Comparison of ENCODE assay signal across 8 cellular contexts in genomic region chr6:26020983-26021349, GRCh38. TPM values are rescaled to one million over a fixed set of nuclear protein-coding genes. Genes with fewer than 3 reads are reported as not detected.
DNase-seq lines count a peak whose midpoint lies in the region; ATAC-seq and TF ChIP-seq lines count a peak whose summit lies in the region.

No MANE protein-coding gene starts in this region.

- peaks cover 2 to 8% of the 10 kb centered on the region in 2 donors for H3K36me3 Mint-ChIP-seq in stimulated activated naive B cell treated with anti-CD40 and anti-IgM and Interleukin-4, amounts not matched to agents 10 μg/mL and 1 μg/mL and 100 μg/mL, for 72 hours

- peak; percentile 2 for ATAC-seq in GM19043 (IDR thresholded peaks at IDR 0.05; ENCODE audit: low read depth, unreplicated experiment)
- ATAC-seq in HG03442 (IDR thresholded peaks at IDR 0.05; ENCODE audit: unreplicated experiment) = peak; percentile 18
- ATAC-seq in lung (ENCODE audit: insufficient read depth, low FRiP score) = no peak
- ATAC-seq in stimulated activated naive B cell treated with anti-CD40 and anti-IgM and Interleukin-4, amounts not matched to agents 10 μg/mL and 1 μg/mL and 100 μg/mL, for 72 hours (replicated peaks) = peak; percentile 10 to 15

- WGBS in lung, 2 donors = 0% methylated on average over 23 of the region's 23 CpGs

- TF ChIP-seq CTCF in AG04450 (IDR thresholded peaks at IDR 0.05; ENCODE audit: low read depth, low read length) (no peak), WERI-Rb-1 (IDR thresholded peaks at IDR 0.05; ENCODE audit: low read depth, low read length) (no peak), dorsolateral prefrontal cortex (IDR thresholded peaks at IDR 0.05 in 54 of 56, conservative IDR thresholded peaks at IDR 0.05 in 2 of 56; ENCODE audit: low read depth in 1 of 56, partially characterized antibody in 56 of 56) (no peak), lung (IDR thresholded peaks at IDR 0.05; ENCODE audit: control extremely low read depth, extremely low read depth) (no peak)

- peaks cover 26 to 35% of the 10 kb centered on the region in 2 donors for H3K4me1 Mint-ChIP-seq in stimulated activated naive B cell treated with anti-CD40 and anti-IgM and Interleukin-4, amounts not matched to agents 10 μg/mL and 1 μg/mL and 100 μg/mL, for 72 hours

- peaks cover 3 to 6% of the 10 kb centered on the region in 2 donors for H3K9me3 Mint-ChIP-seq in stimulated activated naive B cell treated with anti-CD40 and anti-IgM and Interleukin-4, amounts not matched to agents 10 μg/mL and 1 μg/mL and 100 μg/mL, for 72 hours

- no peaks in the 10 kb centered on the region; the same call in 1 of the 2 replicates for H3K9me3 ChIP-seq in AG04450 (ENCODE audit: control insufficient read depth, insufficient read depth, low read length)
- H3K9me3 ChIP-seq in WERI-Rb-1 (ENCODE audit: severe bottlenecking) = peaks cover 3% of the 10 kb centered on the region
- no peaks in the 10 kb centered on the region for H3K9me3 ChIP-seq in lung (ENCODE audit: control insufficient read depth in 2 of 2, insufficient read depth in 1 of 2, low read length in 1 of 2)

- no peak for DNase-seq in AG04450 (ENCODE audit: low read depth, low spot score)
- peak; percentile 76 for DNase-seq in WERI-Rb-1
- DNase-seq in dorsolateral prefrontal cortex = peak in 3 of 10 donors; percentile 23 to 49 (median 47)
- DNase-seq in lung (ENCODE audit: low spot score) = peak; percentile 53
- peak; percentile 61 for DNase-seq in stimulated activated naive B cell treated with anti-CD40 and anti-IgM and Interleukin-4, amounts not matched to agents 10 μg/mL and 1 μg/mL and 100 μg/mL, for 72 hours
- no peak for DNase-seq in AG20443 (ENCODE audit: low spot score)

- H3K4me3 Mint-ChIP-seq in stimulated activated naive B cell treated with anti-CD40 and anti-IgM and Interleukin-4, amounts not matched to agents 10 μg/mL and 1 μg/mL and 100 μg/mL, for 72 hours = peak overlapping the region; percentile 88 to 99

- POLR2A ChIA-PET in AG04450 (lab: Yijun Ruan, JAX) = interaction anchor here (0.6 to 4.0 kb wide), 20 partner anchors 10 to 1872 kb away, joined by 3 to 91 read pairs (median 5); a partner anchor contains a TSS

- CTCF ChIA-PET in AG04450 (lab: Charles Lee) = interaction anchor here (0.6 to 2.7 kb wide), 3 partner anchors 18 to 1107 kb away, joined by 4 to 19 read pairs (median 14); no protein-coding TSS in a partner anchor

- H3K4me3 ChIP-seq in AG04450 (ENCODE audit: low read depth, low read length) (peak overlapping the region; percentile 71), WERI-Rb-1 (ENCODE audit: low read depth, low read length) (peak overlapping the region; percentile 71), dorsolateral prefrontal cortex (peak overlapping the region; percentile 50 to 92 (median 76)), lung (peak overlapping the region; percentile 63)

- H3K27me3 Mint-ChIP-seq in stimulated activated naive B cell treated with anti-CD40 and anti-IgM and Interleukin-4, amounts not matched to agents 10 μg/mL and 1 μg/mL and 100 μg/mL, for 72 hours = peaks cover 0 to 3% of the 10 kb centered on the region in 2 donors

- H3K27me3 ChIP-seq in AG04450 (ENCODE audit: control insufficient read depth, insufficient read depth, low read length) = no peaks in the 10 kb centered on the region
- H3K27me3 ChIP-seq in WERI-Rb-1 (ENCODE audit: insufficient read depth, low read depth, severe bottlenecking) = no peaks in the 10 kb centered on the region
- peaks cover 0 to 15% (median 0%) of the 10 kb centered on the region in 45 donors for H3K27me3 ChIP-seq in dorsolateral prefrontal cortex
- H3K27me3 ChIP-seq in lung (ENCODE audit: control insufficient read depth, insufficient read depth) = no peaks in the 10 kb centered on the region

- no peaks in the 10 kb centered on the region for H3K36me3 ChIP-seq in WERI-Rb-1
- H3K36me3 ChIP-seq in lung (ENCODE audit: control insufficient read depth in 2 of 2, insufficient read depth in 2 of 2, low read length in 2 of 2) = no peaks in the 10 kb centered on the region

- H3K27ac ChIP-seq in AG04450 (ENCODE audit: low read depth, low read length) = peak overlapping the region; percentile 98
- peak overlapping the region; percentile 98 for H3K27ac ChIP-seq in WERI-Rb-1
- H3K27ac ChIP-seq in dorsolateral prefrontal cortex = peak overlapping the region; percentile 66 to 99 (median 96)
- H3K27ac ChIP-seq in lung (ENCODE audit: low read depth in 1 of 2, low read length in 1 of 2) = peak overlapping the region; percentile 99

- H3K27ac Mint-ChIP-seq in stimulated activated naive B cell treated with anti-CD40 and anti-IgM and Interleukin-4, amounts not matched to agents 10 μg/mL and 1 μg/mL and 100 μg/mL, for 72 hours = peak overlapping the region; percentile 100

- intact Hi-C loops in dorsolateral prefrontal cortex (cut with DNase I) = no loop called here

- peaks cover 3 to 9% of the 10 kb centered on the region in 2 donors for H3K4me1 ChIP-seq in lung (ENCODE audit: control insufficient read depth in 2 of 2, insufficient read depth in 2 of 2, low read length in 2 of 2)

RNA-seq across cellular contexts. Expression of gene TRIM38, which starts 58.4 kb away (rescaled TPM):
- polyA plus RNA-seq in AG04450 (2011; rRNA removed) (8.2 and 9.1 TPM in 2 replicates), lung (1 to 10 TPM; 7.2 to 7.5 TPM)
- 10.2 and 11.4 TPM in 2 replicates for polyA minus RNA-seq in AG04450 (2011; rRNA and poly(A)+ RNA removed)
- total RNA-seq in dorsolateral prefrontal cortex (1 to 10 TPM in 117 of 120 experiments, under 1 TPM in 3; 0.68 to 4.3 (median 1.8) TPM), lung (10 to 100 TPM; 12.7 to 18.0 TPM)

Comparison
In these comparisons a context has a peak if more than half of its experiments do, and no peak if none do; other contexts are left out.
1. DNase-seq: peak in WERI-Rb-1 (single experiment), lung (single experiment) and stimulated activated naive B cell treated with anti-CD40 and anti-IgM and Interleukin-4, amounts not matched to agents 10 μg/mL and 1 μg/mL and 100 μg/mL, for 72 hours (single experiment); none in AG04450 (single experiment) and AG20443 (single experiment).
2. Peak in every context shown above with its lines, with median percentiles within 50 percentile points of each other: H3K27ac ChIP-seq and H3K4me3 ChIP-seq.